11 cellular contexts compared by ENCODE assay signal in the genomic region with DNA sequence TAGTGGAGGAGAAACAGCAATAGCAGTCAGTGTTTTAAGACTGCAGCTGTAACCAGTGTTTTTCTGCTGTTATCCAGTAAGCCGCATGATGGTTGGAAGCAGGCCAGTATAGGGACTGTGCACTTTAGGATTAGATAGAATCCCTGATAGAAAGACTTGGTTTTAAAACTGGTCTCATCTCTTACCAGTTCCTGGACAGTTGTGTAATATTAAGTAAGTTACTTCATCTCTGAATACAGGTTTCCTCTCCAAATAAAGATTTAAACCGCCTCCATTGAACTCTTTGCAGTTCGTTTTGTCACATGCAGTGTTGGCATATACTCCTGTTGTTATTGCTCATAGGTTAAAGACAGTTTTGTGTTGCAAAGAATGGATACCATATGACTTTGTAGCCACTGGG. TPM values are rescaled to one million over a fixed set of nuclear protein-coding genes. Genes with fewer than 3 reads are reported as not detected.
A peak's percentile ranks its signal among the peaks of the same experiment; 100 is the strongest.
DNase-seq lines count a peak whose midpoint lies in the region; ATAC-seq and TF ChIP-seq lines count a peak whose summit lies in the region.
"Had no signal": no experiment of that assay in that cellular context is flagged by ENCODE, and none has a peak within 500 bp of the region (broad histone marks: within the 10 kb centered on the region; RNA-seq: fewer than 3 reads in every experiment).

No MANE protein-coding gene starts in this region.

- 38 to 43% methylated on average over 3 of the region's 3 CpGs for WGBS in tibial nerve, 2 donors
- WGBS in gastroesophageal sphincter (ENCODE audit: low coverage in 1 of 2), 2 donors: 36 to 39% methylated on average over 3 of the region's 3 CpGs

- H3K9me3 ChIP-seq in adipocyte (ENCODE audit: control insufficient read depth, low read length) (no peaks in the 10 kb centered on the region), tibial nerve (no peaks in the 10 kb centered on the region), gastroesophageal sphincter (no peaks in the 10 kb centered on the region)

- H3K27ac Mint-ChIP-seq in mesothelial cell of epicardium: peak overlapping the region; percentile 45
- H3K27ac Mint-ChIP-seq: activated naive CD8-positive, alpha-beta T cell treated with anti-CD3 and anti-CD28 coated beads, Interleukin-2, amount 10 ng/mL, durations not matched to agents 7 days and 5 days had no signal

- no peaks in the 10 kb centered on the region for H3K9me3 Mint-ChIP-seq in mesothelial cell of epicardium
- H3K9me3 Mint-ChIP-seq: activated naive CD8-positive, alpha-beta T cell treated with anti-CD3 and anti-CD28 coated beads, Interleukin-2, amount 10 ng/mL, durations not matched to agents 7 days and 5 days; IgD-negative memory B cell had no signal

- 0 out of 2 replicates have a peak, but pooled peaks have one; percentile 0 for TF ChIP-seq CTCF in LNCaP clone FGC (IDR thresholded peaks at IDR 0.05; ENCODE audit: control insufficient read depth, extremely low read depth, insufficient read depth)
- no peak for TF ChIP-seq CTCF in mesothelial cell of epicardium (IDR thresholded peaks at IDR 0.05; ENCODE audit: unreplicated experiment)
- no peak for TF ChIP-seq CTCF in tibial nerve (IDR thresholded peaks at IDR 0.05)
- TF ChIP-seq CTCF in foreskin keratinocyte (conservative IDR thresholded peaks at IDR 0.05): no peak
- TF ChIP-seq CTCF in gastroesophageal sphincter (IDR thresholded peaks at IDR 0.05): no peak

- H3K27me3 ChIP-seq in adipocyte (replicated peaks; ENCODE audit: control insufficient read depth, insufficient read depth, low read length) (no peaks in the 10 kb centered on the region), tibial nerve (no peaks in the 10 kb centered on the region), foreskin keratinocyte (no peaks in the 10 kb centered on the region), gastroesophageal sphincter (no peaks in the 10 kb centered on the region)

- no peak for ATAC-seq in GM19452 (IDR thresholded peaks at IDR 0.05; ENCODE audit: unreplicated experiment)
- no peak for ATAC-seq in foreskin keratinocyte
- ATAC-seq in gastroesophageal sphincter: no peak

- TF ChIP-seq POLR2A in tibial nerve (IDR thresholded peaks at IDR 0.05): no peak
- no peak for TF ChIP-seq POLR2A in gastroesophageal sphincter (IDR thresholded peaks at IDR 0.05)

- peaks cover 45% of the 10 kb centered on the region for H3K4me1 ChIP-seq in adipocyte (ENCODE audit: control insufficient read depth, insufficient read depth, low read length)
- peaks cover 0 to 75% (median 20%) of the 10 kb centered on the region in 4 donors for H3K4me1 ChIP-seq in tibial nerve
- peaks cover 16% of the 10 kb centered on the region for H3K4me1 ChIP-seq in foreskin keratinocyte
- H3K4me1 ChIP-seq in gastroesophageal sphincter: peaks cover 10 to 63% (median 19%) of the 10 kb centered on the region in 3 donors

- DNase-seq in GF-D8 (lab: John Stamatoyannopoulos, UW): peak; percentile 93
- DNase-seq in LNCaP clone FGC (ENCODE audit: low read depth): peak; percentile 26
- peak; percentile 29 for DNase-seq in adipocyte (ENCODE audit: low read depth)
- no peak for DNase-seq in mesothelial cell of epicardium (ENCODE audit: low spot score in 2 of 2, unreplicated experiment in 2 of 2)
- DNase-seq in tibial nerve (ENCODE audit: low spot score in 2 of 2): no peak
- no peak for DNase-seq in foreskin keratinocyte
- DNase-seq: activated CD4-positive, alpha-beta T cell treated with anti-CD3 and anti-CD28 coated beads for 4 hours; activated naive CD8-positive, alpha-beta T cell treated with anti-CD3 and anti-CD28 coated beads, Interleukin-2, amount 10 ng/mL, durations not matched to agents 7 days and 5 days had no signal

- H3K36me3 Mint-ChIP-seq in mesothelial cell of epicardium: no peaks in the 10 kb centered on the region
- H3K36me3 Mint-ChIP-seq: activated naive CD8-positive, alpha-beta T cell treated with anti-CD3 and anti-CD28 coated beads, Interleukin-2, amount 10 ng/mL, durations not matched to agents 7 days and 5 days; IgD-negative memory B cell had no signal

- H3K4me1 Mint-ChIP-seq in mesothelial cell of epicardium: peaks cover 59% of the 10 kb centered on the region

- no peaks in the 10 kb centered on the region for H3K27me3 Mint-ChIP-seq in mesothelial cell of epicardium (ENCODE audit: low read depth)
- H3K27me3 Mint-ChIP-seq: activated naive CD8-positive, alpha-beta T cell treated with anti-CD3 and anti-CD28 coated beads, Interleukin-2, amount 10 ng/mL, durations not matched to agents 7 days and 5 days; IgD-negative memory B cell had no signal

- TF ChIP-seq EP300 in tibial nerve (IDR thresholded peaks at IDR 0.05) (no peak), gastroesophageal sphincter (IDR thresholded peaks at IDR 0.05) (no peak)

- H3K36me3 ChIP-seq in adipocyte (ENCODE audit: control insufficient read depth, insufficient read depth, low read length, severe bottlenecking): no peaks in the 10 kb centered on the region
- no peaks in the 10 kb centered on the region for H3K36me3 ChIP-seq in tibial nerve
- no peaks in the 10 kb centered on the region for H3K36me3 ChIP-seq in gastroesophageal sphincter

- no peak overlapping the region for H3K4me3 Mint-ChIP-seq in mesothelial cell of epicardium
- H3K4me3 Mint-ChIP-seq: activated naive CD8-positive, alpha-beta T cell treated with anti-CD3 and anti-CD28 coated beads, Interleukin-2, amount 10 ng/mL, durations not matched to agents 7 days and 5 days had no signal

- H3K27ac ChIP-seq in tibial nerve: no peak overlapping the region
- H3K27ac ChIP-seq in foreskin keratinocyte: no peak overlapping the region
- H3K27ac ChIP-seq in gastroesophageal sphincter: no peak overlapping the region

- H3K4me3 ChIP-seq in LNCaP clone FGC (ENCODE audit: low read depth, low read length) (no peak overlapping the region), adipocyte (ENCODE audit: low read length) (no peak overlapping the region), tibial nerve (no peak overlapping the region), gastroesophageal sphincter (no peak overlapping the region)

- H3K9ac ChIP-seq in adipocyte (ENCODE audit: low read length): no peak overlapping the region

RNA-seq across cellular contexts. Expression of a gene that starts 25.6 kb away (rescaled TPM):
- total RNA-seq in mesothelial cell of epicardium (61.7 to 65.5 TPM (median 63.6 TPM) in 3 replicates), tibial nerve (10 to 100 TPM; 43.8 to 67.8 (median 59.1) TPM), foreskin keratinocyte (68.2 and 72.4 TPM in 2 replicates), gastroesophageal sphincter (10 to 100 TPM; 65.0 to 84.4 (median 71.9) TPM)
- polyA plus RNA-seq in foreskin keratinocyte: 34.8 and 39.2 TPM in 2 replicates

Comparison
In these comparisons a context has a peak if more than half of its experiments do, and no peak if none do; other contexts are left out.
1. DNase-seq: peak in GF-D8 (single experiment), LNCaP clone FGC (single experiment) and adipocyte (single experiment); none in mesothelial cell of epicardium (0 of 2), tibial nerve (0 of 2) and foreskin keratinocyte (0 of 2).